Comparison of ENCODE assay signal across 8 cellular contexts in genomic region chr7:99579281-99579955, GRCh38. TPM values are rescaled to one million over a fixed set of nuclear protein-coding genes. Genes with fewer than 3 reads are reported as not detected.
DNase-seq lines count a peak whose midpoint lies in the region; ATAC-seq and TF ChIP-seq lines count a peak whose summit lies in the region.

No MANE protein-coding gene starts in this region.

- no peak overlapping the region for H2BK5ac ChIP-seq in IMR-90 (ENCODE audit: low read depth, low read length, poor library complexity, severe bottlenecking)

- peak overlapping the region; percentile 68 for H3K4me3 ChIP-seq in AG10803 (ENCODE audit: low read length)
- peak overlapping the region; percentile 68; the same call in 1 of the 2 replicates for H3K4me3 ChIP-seq in IMR-90 (ENCODE audit: insufficient read depth, low read depth, low read length)

- no peaks in the 10 kb centered on the region; the same call in 1 of the 2 replicates for H3K9me1 ChIP-seq in IMR-90 (ENCODE audit: insufficient read depth, low read length)

- peak overlapping the region; percentile 69; the same call in 1 of the 2 replicates for H3K9ac ChIP-seq in IMR-90 (ENCODE audit: low read depth, low read length)

- CTCF ChIA-PET in IMR-90 (lab: Yijun Ruan, JAX): no interaction called here

- POLR2A ChIA-PET in IMR-90 (lab: Charles Lee; ENCODE audit: unreplicated experiment): no interaction called here

- intact Hi-C loops in IMR-90 (cut with micrococcal nuclease): no loop called here
- intact Hi-C loops in head of caudate nucleus (cut with DNase I): no loop called here

- H3K4me3 Mint-ChIP-seq in effector memory CD8-positive, alpha-beta T cell: peak overlapping the region; percentile 87 to 91
- H3K4me3 Mint-ChIP-seq in neural crest cell: peak overlapping the region; percentile 90

- H2BK120ac ChIP-seq in IMR-90 (ENCODE audit: low read depth, low read length): no peak overlapping the region

- H3K14ac ChIP-seq in IMR-90 (replicated peaks; ENCODE audit: low read depth, low read length): 0 out of 2 replicates have a peak overlapping the region, but pooled peaks have one; percentile 15

- H3K27me3 Mint-ChIP-seq in effector memory CD8-positive, alpha-beta T cell: no peaks in the 10 kb centered on the region
- H3K27me3 Mint-ChIP-seq in neural crest cell (ENCODE audit: low read depth): peaks cover 3% of the 10 kb centered on the region

- peaks cover 10 to 22% of the 10 kb centered on the region in 2 experiments for H3K79me1 ChIP-seq in IMR-90 (ENCODE audit: low read depth in 1 of 2, low read length in 2 of 2)

- peaks cover 4% of the 10 kb centered on the region; the same call in 1 of the 2 replicates for H3K4me1 ChIP-seq in IMR-90 (ENCODE audit: control insufficient read depth, insufficient read depth, low read length)

- no peak overlapping the region for H3K18ac ChIP-seq in IMR-90 (ENCODE audit: low read depth, low read length)

- H2AK9ac ChIP-seq in IMR-90 (replicated peaks; ENCODE audit: low read depth, low read length, poor library complexity): peak overlapping the region; percentile 10

- H3K56ac ChIP-seq in IMR-90 (ENCODE audit: extremely low read depth, insufficient read depth, low read length): no peak overlapping the region

- H2BK15ac ChIP-seq in IMR-90 (ENCODE audit: low read depth, low read length): no peak overlapping the region

- peaks cover 6 to 11% of the 10 kb centered on the region in 2 donors for H3K4me1 Mint-ChIP-seq in effector memory CD8-positive, alpha-beta T cell (ENCODE audit: low read depth in 2 of 2)
- H3K4me1 Mint-ChIP-seq in neural crest cell: peaks cover 21% of the 10 kb centered on the region

- WGBS in IMR-90 (ENCODE audit: extremely low coverage in 2 of 2, insufficient read length in 1 of 2), 2 experiments: no CpG with 5 or more reads among the region's 10 CpGs

- TF ChIP-seq CTCF in AG10803 (conservative IDR thresholded peaks at IDR 0.05; ENCODE audit: low read length) (no peak), IMR-90 (conservative IDR thresholded peaks at IDR 0.05; ENCODE audit: low read depth, low read length) (no peak), neural crest cell (conservative IDR thresholded peaks at IDR 0.05) (no peak)

- H3K27ac Mint-ChIP-seq in effector memory CD8-positive, alpha-beta T cell: peak overlapping the region; percentile 76 to 91
- H3K27ac Mint-ChIP-seq in neural crest cell (ENCODE audit: unreplicated experiment): no peak overlapping the region

- dilution Hi-C loops in IMR-90 (cut with HindIII; ENCODE audit: low sequenced_read_pairs, unreplicated experiment): no loop called here

- in situ Hi-C loops in IMR-90 (cut with MboI; ENCODE audit: low sequenced_read_pairs): no loop called here

- no peak for ATAC-seq in IMR-90 (ENCODE audit: low read depth)
- ATAC-seq in effector memory CD8-positive, alpha-beta T cell (replicated peaks): no peak
- no peak for ATAC-seq in HG02623 (IDR thresholded peaks at IDR 0.05; ENCODE audit: unreplicated experiment)

- TF ChIP-seq RAD21 in IMR-90 (IDR thresholded peaks at IDR 0.05; ENCODE audit: low read length): no peak

- H2AFZ ChIP-seq in IMR-90 (replicated peaks; ENCODE audit: low read length, poor library complexity): peak overlapping the region; percentile 96

- no peak for TF ChIP-seq POLR2A in IMR-90 (IDR thresholded peaks at IDR 0.05; ENCODE audit: low read depth, low read length)

- no peak overlapping the region for H2BK20ac ChIP-seq in IMR-90 (ENCODE audit: low read depth, low read length)

- peaks cover 4% of the 10 kb centered on the region; the same call in 1 of the 2 replicates for H4K20me1 ChIP-seq in IMR-90 (ENCODE audit: insufficient read depth, low read length)

- H3K9me3 ChIP-seq in IMR-90 (ENCODE audit: control insufficient read depth, insufficient read depth, low read length): no peaks in the 10 kb centered on the region

- H2AK5ac ChIP-seq in IMR-90 (ENCODE audit: low read depth, low read length): peak overlapping the region; percentile 15; the same call in 1 of the 2 replicates

- H3K36me3 ChIP-seq in IMR-90 (ENCODE audit: control insufficient read depth, insufficient read depth, low read length): 0 out of 2 replicates have a peak, but pooled peaks cover 2% of the 10 kb centered on the region

- H4K5ac ChIP-seq in IMR-90 (ENCODE audit: low read depth, low read length): no peak overlapping the region; the same call in 1 of the 2 replicates

- no peaks in the 10 kb centered on the region for H3K27me3 ChIP-seq in IMR-90 (ENCODE audit: control insufficient read depth, insufficient read depth, low read length)

- BruUV-seq in IMR-90 (replicated peaks; lab: Mats Ljungman, UMichigan): no TSS peak

- DNase-seq in AG10803 (ENCODE audit: low read depth) (no peak), IMR-90 (no peak), neural crest cell (ENCODE audit: low read depth, low spot score) (no peak), NCI-H1694 treated with DMSO at 0.1 percent for 48 hours (lab: John Stamatoyannopoulos, UW) (no peak), NCI-H187 (lab: John Stamatoyannopoulos, UW) (no peak), head of caudate nucleus (no peak)
- DNase-seq in effector memory CD8-positive, alpha-beta T cell: no peak

- no peak overlapping the region for H3K27ac ChIP-seq in IMR-90 (ENCODE audit: insufficient read depth, low read length)

- peak overlapping the region; percentile 54 to 85; a peak in 3 of 4 replicates for H4K8ac ChIP-seq in IMR-90 (ENCODE audit: low read depth in 2 of 2, low read length in 2 of 2)

- peak overlapping the region; percentile 98 for H3K4me2 ChIP-seq in IMR-90 (ENCODE audit: low read depth, low read length)

- H3K4ac ChIP-seq in IMR-90 (ENCODE audit: low read depth, low read length): 0 out of 2 replicates have a peak overlapping the region, but pooled peaks have one; percentile 78

- H4K91ac ChIP-seq in IMR-90 (ENCODE audit: insufficient read depth, low read depth, low read length): no peak overlapping the region; the same call in 1 of the 2 replicates

- H3K36me3 Mint-ChIP-seq in effector memory CD8-positive, alpha-beta T cell (ENCODE audit: insufficient read depth): peaks cover 13% of the 10 kb centered on the region
- no peaks in the 10 kb centered on the region for H3K36me3 Mint-ChIP-seq in neural crest cell (ENCODE audit: low read depth)

- H3K23ac ChIP-seq in IMR-90 (ENCODE audit: low read depth, low read length): no peak overlapping the region

- H3K9me3 Mint-ChIP-seq in effector memory CD8-positive, alpha-beta T cell: no peaks in the 10 kb centered on the region
- H3K9me3 Mint-ChIP-seq in neural crest cell: no peaks in the 10 kb centered on the region

TF ChIP-seq in IMR-90, 13 proteins besides CTCF, POLR2A, EP300 and RAD21 (continues in another document):
- no peak for TF ChIP-seq CEBPB (IDR thresholded peaks at IDR 0.05; ENCODE audit: low read depth, low read length)
- no peak for TF ChIP-seq SMC3 (IDR thresholded peaks at IDR 0.05; ENCODE audit: low read depth, low read length)
- TF ChIP-seq NFE2L2 (IDR thresholded peaks at IDR 0.05; ENCODE audit: low read depth, low read length): no peak
- TF ChIP-seq BHLHE40 (IDR thresholded peaks at IDR 0.05; ENCODE audit: low read depth, low read length): no peak
- TF ChIP-seq RCOR1 (IDR thresholded peaks at IDR 0.05; ENCODE audit: insufficient replicate concordance, low read length): no peak
- TF ChIP-seq MAZ (IDR thresholded peaks at IDR 0.05; ENCODE audit: borderline replicate concordance, low read depth, low read length): no peak
- TF ChIP-seq FOS (IDR thresholded peaks at IDR 0.05; ENCODE audit: low read depth, low read length): no peak
- TF ChIP-seq MAFK (IDR thresholded peaks at IDR 0.05; ENCODE audit: low read depth, low read length): no peak
- no peak for TF ChIP-seq ELK1 (IDR thresholded peaks at IDR 0.05; ENCODE audit: borderline replicate concordance, low read depth, low read length)
- TF ChIP-seq MXI1 (IDR thresholded peaks at IDR 0.05; ENCODE audit: borderline replicate concordance, low read depth, low read length): no peak
- TF ChIP-seq, protein P1, sequence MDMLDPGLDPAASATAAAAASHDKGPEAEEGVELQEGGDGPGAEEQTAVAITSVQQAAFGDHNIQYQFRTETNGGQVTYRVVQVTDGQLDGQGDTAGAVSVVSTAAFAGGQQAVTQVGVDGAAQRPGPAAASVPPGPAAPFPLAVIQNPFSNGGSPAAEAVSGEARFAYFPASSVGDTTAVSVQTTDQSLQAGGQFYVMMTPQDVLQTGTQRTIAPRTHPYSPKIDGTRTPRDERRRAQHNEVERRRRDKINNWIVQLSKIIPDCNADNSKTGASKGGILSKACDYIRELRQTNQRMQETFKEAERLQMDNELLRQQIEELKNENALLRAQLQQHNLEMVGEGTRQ (IDR thresholded peaks at IDR 0.05; ENCODE audit: low read depth, low read length): no peak
- TF ChIP-seq RFX5 (IDR thresholded peaks at IDR 0.05; ENCODE audit: low read depth, low read length): no peak

RNA-seq across cellular contexts. Expression of gene TMEM225B, which starts 18.6 kb away (rescaled TPM):
- total RNA-seq in IMR-90 (2012; rRNA removed): 0.54 and 0.56 TPM in 2 replicates
- 0.27 and 0.32 TPM in 2 replicates for polyA plus RNA-seq in IMR-90 (2012; rRNA removed)
- polyA plus RNA-seq in IMR-90 (2012; cell fraction: cytosol; rRNA removed): 0.27 and 0.42 TPM in 2 replicates
- 0.78 and 1.5 TPM in 2 replicates for polyA plus RNA-seq in IMR-90 (2012; cell fraction: nucleus; rRNA removed; ENCODE audit: low replicate concordance)
- total RNA-seq in neural crest cell: 0.91 and 1.8 TPM in 2 replicates

RNA-seq across cellular contexts. Expression of gene ZNF655, which starts 21.0 kb away (rescaled TPM):
- 49.6 and 56.4 TPM in 2 replicates for total RNA-seq in IMR-90 (2012; rRNA removed)
- 47.9 and 54.7 TPM in 2 replicates for polyA plus RNA-seq in IMR-90 (2012; rRNA removed)
- 26.5 and 29.6 TPM in 2 replicates for polyA plus RNA-seq in IMR-90 (2012; cell fraction: cytosol; rRNA removed)
- 145 and 220 TPM in 2 replicates for polyA plus RNA-seq in IMR-90 (2012; cell fraction: nucleus; rRNA removed; ENCODE audit: low replicate concordance)
- 56.0 and 57.0 TPM in 2 replicates for total RNA-seq in neural crest cell

RNA-seq across cellular contexts. Expression of gene FAM200A, which starts 27.5 kb away (rescaled TPM):
- total RNA-seq in IMR-90 (2012; rRNA removed) (5.9 and 10.3 TPM in 2 replicates), neural crest cell (10.6 and 10.9 TPM in 2 replicates)
- polyA plus RNA-seq in IMR-90 (2012; rRNA removed): 4.5 and 6.0 TPM in 2 replicates
- polyA plus RNA-seq in IMR-90 (2012; cell fraction: cytosol; rRNA removed): 1.4 and 1.6 TPM in 2 replicates
- 0.41 and 1.9 TPM in 2 replicates for polyA plus RNA-seq in IMR-90 (2012; cell fraction: nucleus; rRNA removed; ENCODE audit: low replicate concordance)

RNA-seq across cellular contexts. Expression of gene ZSCAN25, which starts 37.3 kb away (rescaled TPM):
- total RNA-seq in IMR-90 (2012; rRNA removed) (9.0 and 9.2 TPM in 2 replicates), neural crest cell (23.4 and 26.4 TPM in 2 replicates)
- polyA plus RNA-seq in IMR-90 (2012; rRNA removed): 6.2 TPM in 2 replicates
- polyA plus RNA-seq in IMR-90 (2012; cell fraction: cytosol; rRNA removed): 4.7 and 5.4 TPM in 2 replicates
- polyA plus RNA-seq in IMR-90 (2012; cell fraction: nucleus; rRNA removed; ENCODE audit: low replicate concordance): 14.3 and 16.5 TPM in 2 replicates
